Comparison of ENCODE assay signal across 23 cellular contexts in the genomic region with DNA sequence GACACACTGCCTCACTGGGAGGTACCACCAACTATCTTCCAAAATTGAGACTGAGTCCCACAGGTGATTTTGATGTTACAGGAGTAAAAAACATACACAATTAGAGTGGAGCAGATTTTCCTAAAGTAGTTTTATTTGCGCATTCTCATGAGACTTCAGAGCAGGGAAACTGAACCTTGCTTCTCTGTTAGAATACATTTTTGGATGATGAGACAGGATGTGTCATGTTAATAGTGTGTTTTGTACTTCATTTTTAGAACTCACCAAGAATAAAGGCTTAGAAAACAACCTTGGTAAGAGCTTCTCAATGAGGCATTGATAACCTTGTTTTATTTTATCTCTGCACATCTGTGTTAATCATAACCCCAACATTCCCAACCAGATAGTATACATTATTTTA.
"Had no signal": no experiment of that assay in that cellular context is flagged by ENCODE, and none has a peak within 500 bp of the region (broad histone marks: within the 10 kb centered on the region; RNA-seq: fewer than 3 reads in every experiment).

No MANE protein-coding gene starts in this region.

- H3K9me3 ChIP-seq: prostate gland, right lobe of liver, testis, upper lobe of right lung had no signal

- H3K27ac ChIP-seq: esophagus muscularis mucosa, heart left ventricle, parathyroid adenoma, prostate gland, right lobe of liver, spleen, testis, tibial nerve, upper lobe of right lung, vagina had no signal

- H3K9ac ChIP-seq: parathyroid adenoma had no signal

- H3K36me3 Mint-ChIP-seq: naive thymus-derived CD4-positive, alpha-beta T cell; stimulated activated naive B cell treated with anti-CD40 and anti-IgM and Interleukin-4, amounts not matched to agents 10 μg/mL and 1 μg/mL and 100 μg/mL, for 72 hours had no signal

- H3K4me3 ChIP-seq: esophagus muscularis mucosa, heart left ventricle, prostate gland, right lobe of liver, spleen, testis, tibial nerve, upper lobe of right lung, vagina had no signal

- H3K36me3 ChIP-seq: esophagus muscularis mucosa, heart left ventricle, prostate gland, right lobe of liver, spleen, tibial nerve, upper lobe of right lung, vagina had no signal

- H3K27me3 ChIP-seq: esophagus muscularis mucosa, heart left ventricle, right lobe of liver, spleen, testis, tibial nerve, upper lobe of right lung, vagina had no signal

- H3K4me1 Mint-ChIP-seq: naive thymus-derived CD4-positive, alpha-beta T cell; nephron progenitor cell; stimulated activated naive B cell treated with anti-CD40 and anti-IgM and Interleukin-4, amounts not matched to agents 10 μg/mL and 1 μg/mL and 100 μg/mL, for 72 hours; stimulated activated naive CD8-positive, alpha-beta T cell treated with anti-CD3 and anti-CD28 coated beads, Interleukin-15, amount 100 ng/mL, for 72 hours had no signal

- H3K27me3 Mint-ChIP-seq: naive thymus-derived CD4-positive, alpha-beta T cell; stimulated activated naive B cell treated with anti-CD40 and anti-IgM and Interleukin-4, amounts not matched to agents 10 μg/mL and 1 μg/mL and 100 μg/mL, for 72 hours; stimulated activated naive CD8-positive, alpha-beta T cell treated with anti-CD3 and anti-CD28 coated beads, Interleukin-15, amount 100 ng/mL, for 72 hours had no signal

- H3K79me2 ChIP-seq: parathyroid adenoma had no signal

- DNase-seq: effector memory CD4-positive, alpha-beta T cell; foreskin melanocyte; heart left ventricle; hippocampal formation; kidney glomerular epithelial cell; mammary epithelial cell; naive thymus-derived CD4-positive, alpha-beta T cell; nephron progenitor cell; right lobe of liver; spleen; stimulated activated CD4-positive, alpha-beta T cell treated with anti-CD3 and anti-CD28 coated beads, Interleukin-15, amount 100 ng/mL, for 24 hours; stimulated activated CD4-positive, alpha-beta T cell treated with anti-CD3 and anti-CD28 coated beads, Interleukin-1b, Interleukin-23, amount 100 ng/mL, for 48 hours; stimulated activated CD4-positive, alpha-beta T cell treated with anti-CD3 and anti-CD28 coated beads, Interleukin-4, amount 100 ng/mL, for 4 hours; stimulated activated naive B cell treated with anti-CD40 and anti-IgM and Interleukin-4, amounts not matched to agents 10 μg/mL and 1 μg/mL and 100 μg/mL, for 72 hours; stimulated activated naive CD8-positive, alpha-beta T cell treated with anti-CD3 and anti-CD28 coated beads, Interleukin-15, amount 100 ng/mL, for 72 hours; testis; upper lobe of right lung had no signal

- H2AFZ ChIP-seq: parathyroid adenoma had no signal

- H3K27ac Mint-ChIP-seq: naive thymus-derived CD4-positive, alpha-beta T cell; nephron progenitor cell; stimulated activated naive B cell treated with anti-CD40 and anti-IgM and Interleukin-4, amounts not matched to agents 10 μg/mL and 1 μg/mL and 100 μg/mL, for 72 hours; stimulated activated naive CD8-positive, alpha-beta T cell treated with anti-CD3 and anti-CD28 coated beads, Interleukin-15, amount 100 ng/mL, for 72 hours had no signal

- H3K4me1 ChIP-seq: esophagus muscularis mucosa, heart left ventricle, parathyroid adenoma, prostate gland, right lobe of liver, spleen, testis, tibial nerve, upper lobe of right lung, vagina had no signal

- H3K4me3 Mint-ChIP-seq: naive thymus-derived CD4-positive, alpha-beta T cell; nephron progenitor cell; stimulated activated naive B cell treated with anti-CD40 and anti-IgM and Interleukin-4, amounts not matched to agents 10 μg/mL and 1 μg/mL and 100 μg/mL, for 72 hours; stimulated activated naive CD8-positive, alpha-beta T cell treated with anti-CD3 and anti-CD28 coated beads, Interleukin-15, amount 100 ng/mL, for 72 hours had no signal

- ATAC-seq: heart left ventricle; left lobe of liver; naive thymus-derived CD4-positive, alpha-beta T cell; right lobe of liver; stimulated activated naive B cell treated with anti-CD40 and anti-IgM and Interleukin-4, amounts not matched to agents 10 μg/mL and 1 μg/mL and 100 μg/mL, for 72 hours; stimulated activated naive CD8-positive, alpha-beta T cell treated with anti-CD3 and anti-CD28 coated beads, Interleukin-15, amount 100 ng/mL, for 72 hours; upper lobe of right lung had no signal
